ENCODE assay signal across 1 cellular context in the genomic region with DNA sequence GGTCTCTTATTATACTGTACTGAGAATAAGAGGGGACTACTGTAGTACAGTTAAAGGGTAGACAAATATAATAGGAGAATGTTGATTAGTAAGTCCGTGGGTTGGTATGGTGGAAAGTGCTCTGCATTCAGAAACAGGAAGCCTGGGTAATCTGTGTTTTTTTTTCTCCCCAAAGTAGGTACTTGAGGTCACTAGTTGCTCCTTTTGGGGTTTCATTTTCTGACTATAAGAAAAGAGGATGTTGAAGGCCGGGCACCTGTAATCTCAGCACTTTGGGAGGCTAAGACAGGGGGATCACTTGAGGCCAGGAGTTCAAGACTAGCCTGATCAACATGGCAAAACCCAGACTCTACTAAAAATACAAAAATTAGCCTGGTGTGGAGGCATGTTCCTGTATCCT.
TF ChIP-seq lines count a peak whose summit lies in the region.

No MANE protein-coding gene starts in this region.

TF ChIP-seq in HepG2, 621 proteins besides CTCF, POLR2A, EP300 and RAD21:
- TF ChIP-seq, protein P1, sequence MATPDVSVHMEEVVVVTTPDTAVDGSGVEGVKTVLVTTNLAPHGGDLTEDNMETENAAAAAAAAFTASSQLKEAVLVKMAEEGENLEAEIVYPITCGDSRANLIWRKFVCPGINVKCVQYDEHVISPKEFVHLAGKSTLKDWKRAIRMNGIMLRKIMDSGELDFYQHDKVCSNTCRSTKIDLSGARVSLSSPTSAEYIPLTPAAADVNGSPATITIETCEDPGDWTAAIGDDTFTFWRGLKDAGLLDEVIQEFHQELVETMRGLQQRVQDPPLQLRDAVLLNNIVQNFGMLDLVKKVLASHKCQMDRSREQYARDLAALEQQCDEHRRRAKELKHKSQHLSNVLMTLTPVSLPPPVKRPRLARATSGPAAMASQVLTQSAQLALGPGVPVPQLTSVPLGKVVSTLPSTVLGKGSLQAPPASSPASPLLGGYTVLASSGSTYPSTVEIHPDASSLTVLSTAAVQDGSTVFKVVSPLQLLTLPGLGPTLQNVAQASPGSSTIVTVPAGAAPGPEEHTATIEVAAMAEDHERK (CRISPR knock-in tag; IDR thresholded peaks at IDR 0.05; ENCODE audit: low read depth) = no peak
- TF ChIP-seq ZNF572 (CRISPR knock-in tag; IDR thresholded peaks at IDR 0.05) (no peak), ZNF75D (CRISPR knock-in tag; IDR thresholded peaks at IDR 0.05; ENCODE audit: borderline replicate concordance) (no peak), DPF2 (CRISPR knock-in tag; IDR thresholded peaks at IDR 0.05; ENCODE audit: borderline replicate concordance, low read depth) (no peak), TOE1 (CRISPR knock-in tag; IDR thresholded peaks at IDR 0.05) (no peak), MAFF (IDR thresholded peaks at IDR 0.05; ENCODE audit: low read depth, low read length) (no peak), ZZZ3 (CRISPR knock-in tag; IDR thresholded peaks at IDR 0.05; ENCODE audit: borderline replicate concordance) (no peak), PLRG1 (conservative IDR thresholded peaks at IDR 0.05) (no peak), ZNF264 (CRISPR knock-in tag; IDR thresholded peaks at IDR 0.05) (no peak), MLLT10 (CRISPR knock-in tag; IDR thresholded peaks at IDR 0.05) (no peak), ZSCAN5A (CRISPR knock-in tag; IDR thresholded peaks at IDR 0.05; ENCODE audit: borderline replicate concordance) (no peak), RFX1 (IDR thresholded peaks at IDR 0.05) (no peak)
- TF ChIP-seq, protein P2, sequence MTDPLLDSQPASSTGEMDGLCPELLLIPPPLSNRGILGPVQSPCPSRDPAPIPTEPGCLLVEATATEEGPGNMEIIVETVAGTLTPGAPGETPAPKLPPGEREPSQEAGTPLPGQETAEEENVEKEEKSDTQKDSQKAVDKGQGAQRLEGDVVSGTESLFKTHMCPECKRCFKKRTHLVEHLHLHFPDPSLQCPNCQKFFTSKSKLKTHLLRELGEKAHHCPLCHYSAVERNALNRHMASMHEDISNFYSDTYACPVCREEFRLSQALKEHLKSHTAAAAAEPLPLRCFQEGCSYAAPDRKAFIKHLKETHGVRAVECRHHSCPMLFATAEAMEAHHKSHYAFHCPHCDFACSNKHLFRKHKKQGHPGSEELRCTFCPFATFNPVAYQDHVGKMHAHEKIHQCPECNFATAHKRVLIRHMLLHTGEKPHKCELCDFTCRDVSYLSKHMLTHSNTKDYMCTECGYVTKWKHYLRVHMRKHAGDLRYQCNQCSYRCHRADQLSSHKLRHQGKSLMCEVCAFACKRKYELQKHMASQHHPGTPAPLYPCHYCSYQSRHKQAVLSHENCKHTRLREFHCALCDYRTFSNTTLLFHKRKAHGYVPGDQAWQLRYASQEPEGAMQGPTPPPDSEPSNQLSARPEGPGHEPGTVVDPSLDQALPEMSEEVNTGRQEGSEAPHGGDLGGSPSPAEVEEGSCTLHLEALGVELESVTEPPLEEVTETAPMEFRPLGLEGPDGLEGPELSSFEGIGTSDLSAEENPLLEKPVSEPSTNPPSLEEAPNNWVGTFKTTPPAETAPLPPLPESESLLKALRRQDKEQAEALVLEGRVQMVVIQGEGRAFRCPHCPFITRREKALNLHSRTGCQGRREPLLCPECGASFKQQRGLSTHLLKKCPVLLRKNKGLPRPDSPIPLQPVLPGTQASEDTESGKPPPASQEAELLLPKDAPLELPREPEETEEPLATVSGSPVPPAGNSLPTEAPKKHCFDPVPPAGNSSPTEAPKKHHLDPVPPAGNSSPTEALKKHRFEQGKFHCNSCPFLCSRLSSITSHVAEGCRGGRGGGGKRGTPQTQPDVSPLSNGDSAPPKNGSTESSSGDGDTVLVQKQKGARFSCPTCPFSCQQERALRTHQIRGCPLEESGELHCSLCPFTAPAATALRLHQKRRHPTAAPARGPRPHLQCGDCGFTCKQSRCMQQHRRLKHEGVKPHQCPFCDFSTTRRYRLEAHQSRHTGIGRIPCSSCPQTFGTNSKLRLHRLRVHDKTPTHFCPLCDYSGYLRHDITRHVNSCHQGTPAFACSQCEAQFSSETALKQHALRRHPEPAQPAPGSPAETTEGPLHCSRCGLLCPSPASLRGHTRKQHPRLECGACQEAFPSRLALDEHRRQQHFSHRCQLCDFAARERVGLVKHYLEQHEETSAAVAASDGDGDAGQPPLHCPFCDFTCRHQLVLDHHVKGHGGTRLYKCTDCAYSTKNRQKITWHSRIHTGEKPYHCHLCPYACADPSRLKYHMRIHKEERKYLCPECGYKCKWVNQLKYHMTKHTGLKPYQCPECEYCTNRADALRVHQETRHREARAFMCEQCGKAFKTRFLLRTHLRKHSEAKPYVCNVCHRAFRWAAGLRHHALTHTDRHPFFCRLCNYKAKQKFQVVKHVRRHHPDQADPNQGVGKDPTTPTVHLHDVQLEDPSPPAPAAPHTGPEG (CRISPR knock-in tag; IDR thresholded peaks at IDR 0.05) = no peak
- TF ChIP-seq, protein P3, sequence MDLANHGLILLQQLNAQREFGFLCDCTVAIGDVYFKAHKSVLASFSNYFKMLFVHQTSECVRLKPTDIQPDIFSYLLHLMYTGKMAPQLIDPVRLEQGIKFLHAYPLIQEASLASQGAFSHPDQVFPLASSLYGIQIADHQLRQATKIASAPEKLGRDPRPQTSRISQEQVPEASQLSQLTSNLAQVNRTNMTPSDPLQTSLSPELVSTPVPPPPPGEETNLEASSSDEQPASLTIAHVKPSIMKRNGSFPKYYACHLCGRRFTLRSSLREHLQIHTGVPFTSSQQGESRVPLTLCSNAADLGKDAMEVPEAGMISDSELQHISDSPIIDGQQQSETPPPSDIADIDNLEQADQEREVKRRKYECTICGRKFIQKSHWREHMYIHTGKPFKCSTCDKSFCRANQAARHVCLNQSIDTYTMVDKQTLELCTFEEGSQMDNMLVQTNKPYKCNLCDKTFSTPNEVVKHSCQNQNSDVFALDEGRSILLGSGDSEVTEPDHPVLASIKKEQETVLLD (CRISPR knock-in tag; IDR thresholded peaks at IDR 0.05; ENCODE audit: low read depth) = no peak
- TF ChIP-seq, protein P4, sequence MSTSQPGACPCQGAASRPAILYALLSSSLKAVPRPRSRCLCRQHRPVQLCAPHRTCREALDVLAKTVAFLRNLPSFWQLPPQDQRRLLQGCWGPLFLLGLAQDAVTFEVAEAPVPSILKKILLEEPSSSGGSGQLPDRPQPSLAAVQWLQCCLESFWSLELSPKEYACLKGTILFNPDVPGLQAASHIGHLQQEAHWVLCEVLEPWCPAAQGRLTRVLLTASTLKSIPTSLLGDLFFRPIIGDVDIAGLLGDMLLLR (CRISPR knock-in tag; IDR thresholded peaks at IDR 0.05) = no peak
